Comparison of ENCODE assay signal across 1 cellular context in the genomic region with DNA sequence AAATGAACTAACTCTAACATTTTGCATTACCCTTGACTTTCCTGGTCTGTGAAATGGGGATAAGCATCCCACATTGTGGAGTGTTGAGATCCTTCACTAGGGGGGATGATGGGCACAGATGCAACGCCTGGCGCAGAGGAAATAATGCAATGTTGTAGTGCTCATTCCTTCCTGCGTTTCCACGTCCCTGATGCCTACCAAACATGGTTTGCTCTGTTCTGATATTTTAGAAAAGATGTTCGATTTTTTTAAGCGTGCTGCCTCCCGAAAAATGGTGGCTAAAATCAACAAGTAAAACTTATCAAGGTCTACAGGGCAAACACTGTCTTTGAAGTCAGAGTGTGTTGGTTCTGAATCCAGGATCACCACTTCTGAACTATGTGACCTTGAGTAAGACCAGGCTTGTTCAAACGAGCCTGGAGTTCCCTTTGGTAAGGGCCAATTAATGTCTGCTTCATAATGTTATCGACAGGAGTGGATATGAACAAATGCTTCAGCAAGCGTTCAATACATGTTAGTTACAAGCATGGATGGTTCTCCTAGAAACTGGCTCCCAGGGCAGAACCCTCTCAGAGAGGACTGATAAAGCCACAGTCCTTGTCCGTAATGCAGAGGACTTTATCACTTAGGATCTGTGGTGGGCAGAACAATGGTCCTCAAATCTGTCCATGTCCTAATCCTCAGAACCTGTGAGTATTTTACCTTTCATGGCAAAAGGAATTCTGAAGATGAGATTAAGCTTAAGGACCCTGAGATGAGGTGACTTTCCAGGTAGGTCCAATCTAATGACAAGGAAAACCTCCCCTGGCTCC.
A peak's percentile ranks its signal among the peaks of the same experiment; 100 is the strongest.
TF ChIP-seq lines count a peak whose summit lies in the region.

No MANE protein-coding gene starts in this region.

TF ChIP-seq in HepG2, 621 proteins besides CTCF, POLR2A, EP300 and RAD21 (continues in another document):
- TF ChIP-seq PHF20 (CRISPR knock-in tag; IDR thresholded peaks at IDR 0.05) (no peak), IRX3 (CRISPR knock-in tag; IDR thresholded peaks at IDR 0.05; ENCODE audit: borderline replicate concordance, low read depth) (no peak), ZNF639 (CRISPR knock-in tag; conservative IDR thresholded peaks at IDR 0.05) (no peak), ZBTB44 (CRISPR knock-in tag; IDR thresholded peaks at IDR 0.05) (no peak), ZNF761 (CRISPR knock-in tag; conservative IDR thresholded peaks at IDR 0.05) (no peak; the same call in 1 of the 2 replicates), FOXK2 (IDR thresholded peaks at IDR 0.05) (no peak), ZNF253 (CRISPR knock-in tag; IDR thresholded peaks at IDR 0.05; ENCODE audit: borderline replicate concordance) (no peak), ZNF33B (CRISPR knock-in tag; IDR thresholded peaks at IDR 0.05) (no peak), KDM6A (CRISPR knock-in tag; IDR thresholded peaks at IDR 0.05; ENCODE audit: low read depth) (0 out of 2 replicates have a peak, but pooled peaks have one; percentile 21), ZNF615 (CRISPR knock-in tag; IDR thresholded peaks at IDR 0.05; ENCODE audit: borderline replicate concordance) (no peak), TP53 (CRISPR knock-in tag; conservative IDR thresholded peaks at IDR 0.05) (no peak), FOSL2 (CRISPR knock-in tag; IDR thresholded peaks at IDR 0.05) (0 out of 2 replicates have a peak, but pooled peaks have one; percentile 25), HHEX (CRISPR knock-in tag; IDR thresholded peaks at IDR 0.05) (peak; percentile 62; the same call in 1 of the 2 replicates), E2F1 (CRISPR knock-in tag; IDR thresholded peaks at IDR 0.05) (no peak), ZNF484 (CRISPR knock-in tag; IDR thresholded peaks at IDR 0.05; ENCODE audit: borderline replicate concordance, low read depth) (no peak), KAT8 (CRISPR knock-in tag; IDR thresholded peaks at IDR 0.05) (no peak), MTF2 (CRISPR knock-in tag; IDR thresholded peaks at IDR 0.05; ENCODE audit: borderline replicate concordance) (no peak; the same call in 1 of the 2 replicates), SRY (CRISPR knock-in tag; IDR thresholded peaks at IDR 0.05) (no peak), TIGD3 (CRISPR knock-in tag; IDR thresholded peaks at IDR 0.05; ENCODE audit: borderline replicate concordance) (no peak), CBX2 (IDR thresholded peaks at IDR 0.05; ENCODE audit: low read depth, low read length) (no peak), CBX2 (CRISPR knock-in tag; IDR thresholded peaks at IDR 0.05; ENCODE audit: low read depth) (no peak), ZNF460 (CRISPR knock-in tag; IDR thresholded peaks at IDR 0.05; ENCODE audit: borderline replicate concordance) (no peak), ZNF850 (CRISPR knock-in tag; conservative IDR thresholded peaks at IDR 0.05) (no peak), KDM5B (CRISPR knock-in tag; IDR thresholded peaks at IDR 0.05; ENCODE audit: borderline replicate concordance) (no peak), RXRB (CRISPR knock-in tag; IDR thresholded peaks at IDR 0.05; ENCODE audit: borderline replicate concordance) (0 out of 2 replicates have a peak, but pooled peaks have one; percentile 15), MAFG (CRISPR knock-in tag; IDR thresholded peaks at IDR 0.05) (no peak), ZIK1 (CRISPR knock-in tag; IDR thresholded peaks at IDR 0.05; ENCODE audit: borderline replicate concordance, low read depth) (no peak), ZNF205 (CRISPR knock-in tag; IDR thresholded peaks at IDR 0.05) (no peak), ZNF629 (CRISPR knock-in tag; conservative IDR thresholded peaks at IDR 0.05) (peak; percentile 97), TAF1 (CRISPR knock-in tag; IDR thresholded peaks at IDR 0.05) (no peak; the same call in 1 of the 2 replicates), NFKBIZ (CRISPR knock-in tag; IDR thresholded peaks at IDR 0.05) (no peak), POGZ (CRISPR knock-in tag; IDR thresholded peaks at IDR 0.05) (peak; percentile 56; the same call in 1 of the 2 replicates), ZNF329 (CRISPR knock-in tag; IDR thresholded peaks at IDR 0.05; ENCODE audit: low read depth) (no peak), HMGA1 (CRISPR knock-in tag; conservative IDR thresholded peaks at IDR 0.05) (no peak), JARID2 (CRISPR knock-in tag; IDR thresholded peaks at IDR 0.05; ENCODE audit: insufficient replicate concordance) (no peak), HNF4A (CRISPR knock-in tag; IDR thresholded peaks at IDR 0.05) (peak; percentile 70), ZNF773 (CRISPR knock-in tag; IDR thresholded peaks at IDR 0.05; ENCODE audit: borderline replicate concordance) (no peak), PRPF4 (IDR thresholded peaks at IDR 0.05; ENCODE audit: low read depth, low read length, poor library complexity, severe bottlenecking) (no peak), ZNF619 (CRISPR knock-in tag; IDR thresholded peaks at IDR 0.05) (peak; percentile 19; the same call in 1 of the 2 replicates)
- TF ChIP-seq, protein P1, sequence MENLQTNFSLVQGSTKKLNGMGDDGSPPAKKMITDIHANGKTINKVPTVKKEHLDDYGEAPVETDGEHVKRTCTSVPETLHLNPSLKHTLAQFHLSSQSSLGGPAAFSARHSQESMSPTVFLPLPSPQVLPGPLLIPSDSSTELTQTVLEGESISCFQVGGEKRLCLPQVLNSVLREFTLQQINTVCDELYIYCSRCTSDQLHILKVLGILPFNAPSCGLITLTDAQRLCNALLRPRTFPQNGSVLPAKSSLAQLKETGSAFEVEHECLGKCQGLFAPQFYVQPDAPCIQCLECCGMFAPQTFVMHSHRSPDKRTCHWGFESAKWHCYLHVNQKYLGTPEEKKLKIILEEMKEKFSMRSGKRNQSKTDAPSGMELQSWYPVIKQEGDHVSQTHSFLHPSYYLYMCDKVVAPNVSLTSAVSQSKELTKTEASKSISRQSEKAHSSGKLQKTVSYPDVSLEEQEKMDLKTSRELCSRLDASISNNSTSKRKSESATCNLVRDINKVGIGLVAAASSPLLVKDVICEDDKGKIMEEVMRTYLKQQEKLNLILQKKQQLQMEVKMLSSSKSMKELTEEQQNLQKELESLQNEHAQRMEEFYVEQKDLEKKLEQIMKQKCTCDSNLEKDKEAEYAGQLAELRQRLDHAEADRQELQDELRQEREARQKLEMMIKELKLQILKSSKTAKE (CRISPR knock-in tag; IDR thresholded peaks at IDR 0.05; ENCODE audit: borderline replicate concordance): no peak
- TF ChIP-seq, protein P2, sequence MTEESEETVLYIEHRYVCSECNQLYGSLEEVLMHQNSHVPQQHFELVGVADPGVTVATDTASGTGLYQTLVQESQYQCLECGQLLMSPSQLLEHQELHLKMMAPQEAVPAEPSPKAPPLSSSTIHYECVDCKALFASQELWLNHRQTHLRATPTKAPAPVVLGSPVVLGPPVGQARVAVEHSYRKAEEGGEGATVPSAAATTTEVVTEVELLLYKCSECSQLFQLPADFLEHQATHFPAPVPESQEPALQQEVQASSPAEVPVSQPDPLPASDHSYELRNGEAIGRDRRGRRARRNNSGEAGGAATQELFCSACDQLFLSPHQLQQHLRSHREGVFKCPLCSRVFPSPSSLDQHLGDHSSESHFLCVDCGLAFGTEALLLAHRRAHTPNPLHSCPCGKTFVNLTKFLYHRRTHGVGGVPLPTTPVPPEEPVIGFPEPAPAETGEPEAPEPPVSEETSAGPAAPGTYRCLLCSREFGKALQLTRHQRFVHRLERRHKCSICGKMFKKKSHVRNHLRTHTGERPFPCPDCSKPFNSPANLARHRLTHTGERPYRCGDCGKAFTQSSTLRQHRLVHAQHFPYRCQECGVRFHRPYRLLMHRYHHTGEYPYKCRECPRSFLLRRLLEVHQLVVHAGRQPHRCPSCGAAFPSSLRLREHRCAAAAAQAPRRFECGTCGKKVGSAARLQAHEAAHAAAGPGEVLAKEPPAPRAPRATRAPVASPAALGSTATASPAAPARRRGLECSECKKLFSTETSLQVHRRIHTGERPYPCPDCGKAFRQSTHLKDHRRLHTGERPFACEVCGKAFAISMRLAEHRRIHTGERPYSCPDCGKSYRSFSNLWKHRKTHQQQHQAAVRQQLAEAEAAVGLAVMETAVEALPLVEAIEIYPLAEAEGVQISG (CRISPR knock-in tag; IDR thresholded peaks at IDR 0.05): no peak; the same call in 1 of the 2 replicates
- TF ChIP-seq, protein P3, sequence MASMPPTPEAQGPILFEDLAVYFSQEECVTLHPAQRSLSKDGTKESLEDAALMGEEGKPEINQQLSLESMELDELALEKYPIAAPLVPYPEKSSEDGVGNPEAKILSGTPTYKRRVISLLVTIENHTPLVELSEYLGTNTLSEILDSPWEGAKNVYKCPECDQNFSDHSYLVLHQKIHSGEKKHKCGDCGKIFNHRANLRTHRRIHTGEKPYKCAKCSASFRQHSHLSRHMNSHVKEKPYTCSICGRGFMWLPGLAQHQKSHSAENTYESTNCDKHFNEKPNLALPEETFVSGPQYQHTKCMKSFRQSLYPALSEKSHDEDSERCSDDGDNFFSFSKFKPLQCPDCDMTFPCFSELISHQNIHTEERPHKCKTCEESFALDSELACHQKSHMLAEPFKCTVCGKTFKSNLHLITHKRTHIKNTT (CRISPR knock-in tag; IDR thresholded peaks at IDR 0.05): no peak
- TF ChIP-seq, protein P4, sequence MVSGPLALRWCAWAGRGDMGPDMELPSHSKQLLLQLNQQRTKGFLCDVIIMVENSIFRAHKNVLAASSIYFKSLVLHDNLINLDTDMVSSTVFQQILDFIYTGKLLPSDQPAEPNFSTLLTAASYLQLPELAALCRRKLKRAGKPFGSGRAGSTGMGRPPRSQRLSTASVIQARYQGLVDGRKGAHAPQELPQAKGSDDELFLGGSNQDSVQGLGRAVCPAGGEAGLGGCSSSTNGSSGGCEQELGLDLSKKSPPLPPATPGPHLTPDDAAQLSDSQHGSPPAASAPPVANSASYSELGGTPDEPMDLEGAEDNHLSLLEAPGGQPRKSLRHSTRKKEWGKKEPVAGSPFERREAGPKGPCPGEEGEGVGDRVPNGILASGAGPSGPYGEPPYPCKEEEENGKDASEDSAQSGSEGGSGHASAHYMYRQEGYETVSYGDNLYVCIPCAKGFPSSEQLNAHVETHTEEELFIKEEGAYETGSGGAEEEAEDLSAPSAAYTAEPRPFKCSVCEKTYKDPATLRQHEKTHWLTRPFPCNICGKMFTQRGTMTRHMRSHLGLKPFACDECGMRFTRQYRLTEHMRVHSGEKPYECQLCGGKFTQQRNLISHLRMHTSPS (CRISPR knock-in tag; IDR thresholded peaks at IDR 0.05; ENCODE audit: low read depth): no peak
- TF ChIP-seq, protein P5, sequence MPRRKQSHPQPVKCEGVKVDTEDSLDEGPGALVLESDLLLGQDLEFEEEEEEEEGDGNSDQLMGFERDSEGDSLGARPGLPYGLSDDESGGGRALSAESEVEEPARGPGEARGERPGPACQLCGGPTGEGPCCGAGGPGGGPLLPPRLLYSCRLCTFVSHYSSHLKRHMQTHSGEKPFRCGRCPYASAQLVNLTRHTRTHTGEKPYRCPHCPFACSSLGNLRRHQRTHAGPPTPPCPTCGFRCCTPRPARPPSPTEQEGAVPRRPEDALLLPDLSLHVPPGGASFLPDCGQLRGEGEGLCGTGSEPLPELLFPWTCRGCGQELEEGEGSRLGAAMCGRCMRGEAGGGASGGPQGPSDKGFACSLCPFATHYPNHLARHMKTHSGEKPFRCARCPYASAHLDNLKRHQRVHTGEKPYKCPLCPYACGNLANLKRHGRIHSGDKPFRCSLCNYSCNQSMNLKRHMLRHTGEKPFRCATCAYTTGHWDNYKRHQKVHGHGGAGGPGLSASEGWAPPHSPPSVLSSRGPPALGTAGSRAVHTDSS (CRISPR knock-in tag; conservative IDR thresholded peaks at IDR 0.05): 0 out of 2 replicates have a peak, but pooled peaks have one; percentile 58
